Comparison of ENCODE assay signal across 11 cellular contexts in the genomic region with DNA sequence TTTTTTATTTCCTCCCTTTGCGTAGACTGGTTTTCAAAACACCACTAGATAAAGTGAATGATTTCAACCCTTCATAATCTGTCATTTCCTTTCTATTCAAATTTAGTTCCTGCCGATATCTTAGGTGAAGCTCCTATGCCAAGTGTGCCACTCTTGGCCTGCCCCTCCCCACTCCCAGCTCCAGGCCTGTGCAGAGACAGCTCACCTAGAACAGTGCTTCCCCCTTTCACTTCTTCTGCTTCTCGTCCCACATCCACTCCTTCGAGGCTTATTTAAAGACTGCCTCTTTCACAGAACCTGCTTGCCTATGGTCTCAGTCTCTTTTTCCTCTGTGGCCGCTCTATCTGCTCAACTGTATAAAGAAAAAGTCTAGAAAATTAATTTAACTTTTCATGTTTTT.
DNase-seq lines count a peak whose midpoint lies in the region; ATAC-seq, FAIRE-seq and TF ChIP-seq lines count a peak whose summit lies in the region.
"Had no signal": no experiment of that assay in that cellular context is flagged by ENCODE, and none has a peak within 500 bp of the region (broad histone marks: within the 10 kb centered on the region; RNA-seq: fewer than 3 reads in every experiment).

No MANE protein-coding gene starts in this region.

- H3K9me3 ChIP-seq in OCI-LY1 (ENCODE audit: low read length) (no peaks in the 10 kb centered on the region), endothelial cell of umbilical vein (replicated peaks; ENCODE audit: control insufficient read depth, insufficient read depth, low read length) (no peaks in the 10 kb centered on the region), esophagus muscularis mucosa (no peaks in the 10 kb centered on the region)
- H3K9me3 ChIP-seq: left ventricle myocardium inferior had no signal

- TF ChIP-seq CTCF in OCI-LY1 (IDR thresholded peaks at IDR 0.05; ENCODE audit: low read length): no peak
- TF ChIP-seq CTCF in endothelial cell of umbilical vein (IDR thresholded peaks at IDR 0.05; ENCODE audit: extremely low read depth in 1 of 2, insufficient read depth in 1 of 2, low read depth in 1 of 2, low read length in 2 of 2): no peak
- TF ChIP-seq CTCF in esophagus muscularis mucosa (IDR thresholded peaks at IDR 0.05): no peak

- H3K27ac ChIP-seq in OCI-LY1 (ENCODE audit: low read depth, low read length, poor library complexity, severe bottlenecking) (peak overlapping the region; percentile 87), endothelial cell of umbilical vein (ENCODE audit: insufficient read depth, low read depth, low read length) (no peak overlapping the region), skin epidermis (peak overlapping the region in 19 of 21 experiments; percentile 1 to 83 (median 56)), esophagus muscularis mucosa (replicated peaks in 1 of 4) (no peak overlapping the region)
- H3K27ac ChIP-seq: left ventricle myocardium inferior had no signal

- BruUV-seq in endothelial cell of umbilical vein (replicated peaks; lab: Mats Ljungman, UMichigan): no TSS peak

- H3K4me1 ChIP-seq in OCI-LY1 (ENCODE audit: insufficient read depth, low read length, severe bottlenecking) (peaks cover 65% of the 10 kb centered on the region), endothelial cell of umbilical vein (ENCODE audit: control insufficient read depth, extremely low read depth, insufficient read depth, low read length) (peaks cover 15% of the 10 kb centered on the region), esophagus muscularis mucosa (peaks cover 4 to 18% (median 13%) of the 10 kb centered on the region in 4 donors)

- peak; percentile 45 for FAIRE-seq in GM12891 (lab: Jason Lieb, UNC)
- FAIRE-seq in endothelial cell of umbilical vein (lab: Jason Lieb, UNC): peak; percentile 66

- no peak for ATAC-seq in left lobe of liver

- no peaks in the 10 kb centered on the region for H3F3A ChIP-seq in OCI-LY1 (ENCODE audit: insufficient read depth, low read length)

- TF ChIP-seq POLR2A in GM12891 (IDR thresholded peaks at IDR 0.05; ENCODE audit: low read depth, low read length): no peak
- no peak for TF ChIP-seq POLR2A in endothelial cell of umbilical vein (IDR thresholded peaks at IDR 0.05; ENCODE audit: low read depth, low read length)
- TF ChIP-seq POLR2A in esophagus muscularis mucosa (IDR thresholded peaks at IDR 0.05; ENCODE audit: low read depth): no peak

- no peak for TF ChIP-seq EP300 in esophagus muscularis mucosa (IDR thresholded peaks at IDR 0.05)

- H4K20me1 ChIP-seq in OCI-LY1 (ENCODE audit: insufficient read depth, low read length) (no peaks in the 10 kb centered on the region), endothelial cell of umbilical vein (replicated peaks; ENCODE audit: control insufficient read depth, extremely low read depth, insufficient read depth, low read length) (no peaks in the 10 kb centered on the region)

- POLR2A ChIA-PET in endothelial cell of umbilical vein (lab: Charles Lee): no interaction called here

- no peak overlapping the region for H2AFZ ChIP-seq in OCI-LY1 (ENCODE audit: low read length)
- H2AFZ ChIP-seq in endothelial cell of umbilical vein (ENCODE audit: low read depth, low read length): peak overlapping the region; percentile 21

- dilution Hi-C loops in endothelial cell of umbilical vein (cut with MboI; ENCODE audit: extremely low pct_ligation_motif_present, low sequenced_read_pairs): no loop called here

- H3K9me1 ChIP-seq in endothelial cell of umbilical vein (replicated peaks; ENCODE audit: control insufficient read depth, extremely low read depth, insufficient read depth, low read length): no peaks in the 10 kb centered on the region

- 65% methylated on average over 5 of the region's 5 CpGs for WGBS in esophagus muscularis mucosa

- H3K36me3 ChIP-seq in OCI-LY1 (ENCODE audit: insufficient read depth, low read length) (no peaks in the 10 kb centered on the region), endothelial cell of umbilical vein (ENCODE audit: control insufficient read depth in 2 of 2, extremely low read depth in 1 of 2, insufficient read depth in 2 of 2, low read length in 2 of 2) (no peaks in the 10 kb centered on the region), esophagus muscularis mucosa (no peaks in the 10 kb centered on the region)
- H3K36me3 ChIP-seq: left ventricle myocardium inferior had no signal

- peak overlapping the region; percentile 44 for H3K9ac ChIP-seq in OCI-LY1 (ENCODE audit: low read length)
- no peak overlapping the region for H3K9ac ChIP-seq in endothelial cell of umbilical vein (replicated peaks; ENCODE audit: extremely low read depth, insufficient read depth, low read length)

- no peak for DNase-seq in GM12891 (ENCODE audit: insufficient read length, low spot score)
- DNase-seq in endothelial cell of umbilical vein (ENCODE audit: low read depth, low spot score): peak; percentile 21
- no peak for DNase-seq in esophagus muscularis mucosa (ENCODE audit: extremely low spot score)
- no peak for DNase-seq in GDM1 (lab: John Stamatoyannopoulos, UW)
- no peak for DNase-seq in left lobe of liver (ENCODE audit: low spot score)
- DNase-seq: activated gamma-delta T cell treated with Interleukin-2 at 50 U/mL for 16 hours, dorsolateral prefrontal cortex, KG1, left ventricle myocardium inferior had no signal

- H3K4me3 ChIP-seq in OCI-LY1 (ENCODE audit: low read depth, low read length, poor library complexity, severe bottlenecking) (peak overlapping the region; percentile 9), endothelial cell of umbilical vein (replicated peaks in 1 of 3; ENCODE audit: insufficient read depth in 1 of 3, low read depth in 1 of 3, low read length in 3 of 3) (no peak overlapping the region), skin epidermis (no peak overlapping the region), esophagus muscularis mucosa (no peak overlapping the region)
- H3K4me3 ChIP-seq: dorsolateral prefrontal cortex, left ventricle myocardium inferior had no signal

- no peaks in the 10 kb centered on the region for H3K27me3 ChIP-seq in OCI-LY1 (ENCODE audit: insufficient read depth, low read length)
- H3K27me3 ChIP-seq in endothelial cell of umbilical vein (ENCODE audit: control insufficient read depth in 2 of 2, insufficient read depth in 2 of 2, low read length in 2 of 2): no peaks in the 10 kb centered on the region
- H3K27me3 ChIP-seq in esophagus muscularis mucosa: no peaks in the 10 kb centered on the region
- H3K27me3 ChIP-seq: dorsolateral prefrontal cortex had no signal

- intact Hi-C loops in endothelial cell of umbilical vein (cut with micrococcal nuclease): no loop called here
- intact Hi-C loops in esophagus muscularis mucosa (cut with DNase I): no loop called here

- H3K9me2 ChIP-seq in OCI-LY1 (ENCODE audit: low read depth, low read length): no peaks in the 10 kb centered on the region

- CTCF ChIA-PET in endothelial cell of umbilical vein (lab: Charles Lee): no interaction called here

- H3K79me2 ChIP-seq in OCI-LY1 (ENCODE audit: insufficient read depth, low read length) (no peaks in the 10 kb centered on the region), endothelial cell of umbilical vein (ENCODE audit: control insufficient read depth, insufficient read depth, low read length) (no peaks in the 10 kb centered on the region)

- H3K4me2 ChIP-seq in OCI-LY1 (ENCODE audit: low read length) (peak overlapping the region; percentile 42), endothelial cell of umbilical vein (ENCODE audit: insufficient read depth, low read length) (peak overlapping the region; percentile 58)

TF ChIP-seq in GM12891, 5 proteins besides CTCF, POLR2A, EP300 and RAD21:
- TF ChIP-seq PAX5 (IDR thresholded peaks at IDR 0.05; ENCODE audit: insufficient read depth, low read length, severe bottlenecking): no peak
- TF ChIP-seq POU2F2 (IDR thresholded peaks at IDR 0.05; ENCODE audit: low read depth, low read length): no peak
- no peak for TF ChIP-seq TAF1 (IDR thresholded peaks at IDR 0.05; ENCODE audit: low read depth, low read length)
- TF ChIP-seq POLR2AphosphoS5 (IDR thresholded peaks at IDR 0.05; ENCODE audit: low read depth, low read length): no peak
- TF ChIP-seq SPI1 (IDR thresholded peaks at IDR 0.05; ENCODE audit: low read depth, low read length): peak; percentile 51; the same call in 1 of the 2 replicates

TF ChIP-seq in endothelial cell of umbilical vein, 7 proteins besides CTCF, POLR2A, EP300 and RAD21:
- TF ChIP-seq POLR2AphosphoS5 (IDR thresholded peaks at IDR 0.05; ENCODE audit: insufficient read depth, low read depth, low read length) (no peak), GATA2 (IDR thresholded peaks at IDR 0.05; ENCODE audit: insufficient read depth, insufficient read length, low read depth, low read length) (peak; percentile 29)
TF ChIP-seq in endothelial cell of umbilical vein: peak in this region for 1.

Comparison
In these comparisons a context has a peak if more than half of its experiments do, and no peak if none do; other contexts are left out.
1. H3K27ac ChIP-seq: peak in OCI-LY1 (single experiment) and skin epidermis (19 of 21); none in endothelial cell of umbilical vein (single experiment) and esophagus muscularis mucosa (0 of 4).